ENCODE assay signal across 12 cellular contexts in genomic region chr1:18962121-18962721, GRCh38. TPM values are rescaled to one million over a fixed set of nuclear protein-coding genes. Genes with fewer than 3 reads are reported as not detected.
DNase-seq lines count a peak whose midpoint lies in the region; ATAC-seq and TF ChIP-seq lines count a peak whose summit lies in the region.
"Had no signal": no experiment of that assay in that cellular context is flagged by ENCODE, and none has a peak within 500 bp of the region (broad histone marks: within the 10 kb centered on the region; RNA-seq: fewer than 3 reads in every experiment).

No MANE protein-coding gene starts in this region.

- no peak for TF ChIP-seq CTCF in right atrium auricular region (IDR thresholded peaks at IDR 0.05)

- DNase-seq in left ventricle myocardium superior (peak; percentile 30), right atrium auricular region (ENCODE audit: low spot score) (no peak), fibroblast of gingiva (ENCODE audit: low read depth) (peak; percentile 18), neuronal stem cell (ENCODE audit: low spot score) (no peak), aorta (peak; percentile 47 to 59), LoVo (ENCODE audit: low spot score) (no peak), EL (no peak), COLO668 (lab: John Stamatoyannopoulos, UW; ENCODE audit: unreplicated experiment) (no peak)
- DNase-seq: DMS153, left cardiac atrium, NCI-H1105 treated with DMSO at 0.1 percent for 48 hours had no signal

- H3K23ac ChIP-seq in neuronal stem cell (ENCODE audit: low read depth, low read length, poor library complexity) = no peak overlapping the region

- no CpG with 5 or more reads among the region's 9 CpGs for WGBS in neuronal stem cell (ENCODE audit: extremely low coverage in 2 of 2, insufficient read length in 2 of 2, insufficient replicate concordance in 1 of 2), 2 donors
- WGBS in aorta, 2 donors = 63 to 70% methylated on average over 9 of the region's 9 CpGs

- H3K4me2 ChIP-seq in neuronal stem cell (ENCODE audit: insufficient read depth, low read length, poor library complexity, severe bottlenecking) = no peak overlapping the region

- H3K36me3 ChIP-seq in right atrium auricular region = no peaks in the 10 kb centered on the region
- no peaks in the 10 kb centered on the region for H3K36me3 ChIP-seq in neuronal stem cell (replicated peaks in 1 of 2; ENCODE audit: control insufficient read depth in 2 of 2, insufficient read depth in 2 of 2, low read length in 2 of 2)
- no peaks in the 10 kb centered on the region for H3K36me3 ChIP-seq in aorta (ENCODE audit: control insufficient read depth in 1 of 2, insufficient read depth in 2 of 2, low read length in 1 of 2)

- H2BK12ac ChIP-seq in neuronal stem cell (ENCODE audit: low read length) = no peak overlapping the region

- H3K4me1 ChIP-seq in right atrium auricular region (peaks cover 0 to 2% of the 10 kb centered on the region in 2 donors), neuronal stem cell (ENCODE audit: control insufficient read depth in 2 of 2, insufficient read depth in 1 of 2, low read depth in 1 of 2, low read length in 2 of 2) (peaks cover 16 to 18% of the 10 kb centered on the region in 2 donors), aorta (ENCODE audit: control insufficient read depth in 1 of 2, insufficient read depth in 2 of 2, low read length in 2 of 2) (no peaks in the 10 kb centered on the region)

- no peak overlapping the region for H4K91ac ChIP-seq in neuronal stem cell (ENCODE audit: low read depth, low read length, poor library complexity)

- no peaks in the 10 kb centered on the region for H3K9me3 ChIP-seq in right atrium auricular region
- H3K9me3 ChIP-seq in neuronal stem cell (replicated peaks in 1 of 2; ENCODE audit: control insufficient read depth in 2 of 2, insufficient read depth in 1 of 2, low read depth in 1 of 2, low read length in 2 of 2) = no peaks in the 10 kb centered on the region
- no peaks in the 10 kb centered on the region for H3K9me3 ChIP-seq in aorta (ENCODE audit: control insufficient read depth, low read length)

- H3K27ac ChIP-seq in right atrium auricular region = peak overlapping the region in 1 of 2 donors; percentile 25
- H3K27ac ChIP-seq in neuronal stem cell (replicated peaks; ENCODE audit: low read length) = no peak overlapping the region
- H3K27ac ChIP-seq in aorta (ENCODE audit: low read depth in 1 of 2, low read length in 2 of 2) = no peak overlapping the region

- no peak overlapping the region for H2AFZ ChIP-seq in neuronal stem cell (ENCODE audit: low read length)

- H3K4ac ChIP-seq in neuronal stem cell (ENCODE audit: low read length) = no peak overlapping the region

- no peak overlapping the region for H2BK5ac ChIP-seq in neuronal stem cell (ENCODE audit: low read length)

- no peak overlapping the region for H2BK15ac ChIP-seq in neuronal stem cell (ENCODE audit: low read length)

- no peaks in the 10 kb centered on the region for H3K79me1 ChIP-seq in neuronal stem cell (ENCODE audit: low read depth, low read length)

- H3K27me3 ChIP-seq in right atrium auricular region (no peaks in the 10 kb centered on the region), neuronal stem cell (ENCODE audit: control insufficient read depth in 3 of 3, insufficient read depth in 3 of 3, low read depth in 1 of 3, low read length in 3 of 3) (peaks cover 0 to 11% (median 5%) of the 10 kb centered on the region in 3 experiments), aorta (ENCODE audit: control insufficient read depth in 1 of 2, insufficient read depth in 2 of 2, low read length in 1 of 2) (no peaks in the 10 kb centered on the region)

- no peak overlapping the region for H2BK120ac ChIP-seq in neuronal stem cell (ENCODE audit: low read depth, low read length)

- intact Hi-C loops in left ventricle myocardium superior (cut with micrococcal nuclease) = no loop called here
- intact Hi-C loops in aorta (cut with DNase I) = loop anchor here in 1 of 2 donors (5.0 kb wide), 1 partner anchor 35 kb away; no protein-coding TSS in a partner anchor

- no peak overlapping the region for H2AK5ac ChIP-seq in neuronal stem cell (ENCODE audit: low read depth, low read length)

- no peak overlapping the region for H4K8ac ChIP-seq in neuronal stem cell (ENCODE audit: low read depth, low read length)

- H3K9ac ChIP-seq in neuronal stem cell (ENCODE audit: low read depth, low read length, poor library complexity) = no peak overlapping the region

- H3K14ac ChIP-seq in neuronal stem cell (ENCODE audit: low read length) = no peak overlapping the region

- peak; percentile 42 for ATAC-seq in left ventricle myocardium superior
- peak; percentile 47 for ATAC-seq in aorta (ENCODE audit: low FRiP score)
- ATAC-seq: GM12878 had no signal

- H3K18ac ChIP-seq in neuronal stem cell (ENCODE audit: low read length) = peak overlapping the region; percentile 39

- H3K4me3 ChIP-seq in right atrium auricular region (no peak overlapping the region), neuronal stem cell (ENCODE audit: low read length in 2 of 2) (no peak overlapping the region), aorta (ENCODE audit: low read length in 2 of 2) (no peak overlapping the region)
- H3K4me3 ChIP-seq: GM12878 had no signal

RNA-seq across cellular contexts. Expression of gene IFFO2, which starts 5.7 kb away (rescaled TPM):
- total RNA-seq in left ventricle myocardium superior (5.0 TPM), right atrium auricular region (10 to 100 TPM in 1 of 2 donors, 1 to 10 TPM in 1; 2.3 to 14.0 TPM), aorta (10 to 100 TPM; 21.5 to 34.7 TPM)
- 3.4 TPM for polyA plus RNA-seq in neuronal stem cell (2013, experiment 1 of 2)
- polyA plus RNA-seq in neuronal stem cell (2013, experiment 2 of 2) = 3.3 TPM
- 1 to 10 TPM; 3.9 to 5.4 TPM for polyA plus RNA-seq in aorta

RNA-seq across cellular contexts. Expression of gene ALDH4A1, which starts 59.9 kb away (rescaled TPM):
- total RNA-seq in left ventricle myocardium superior (27.3 TPM), right atrium auricular region (10 to 100 TPM; 22.6 to 27.3 TPM), aorta (10 to 100 TPM in 1 of 2 donors, 1 to 10 TPM in 1; 9.3 to 12.7 TPM)
- 11.9 TPM for polyA plus RNA-seq in neuronal stem cell (2013, experiment 1 of 2)
- polyA plus RNA-seq in neuronal stem cell (2013, experiment 2 of 2) = 11.5 TPM
- 1 to 10 TPM; 4.8 to 9.8 TPM for polyA plus RNA-seq in aorta

Comparison
In these comparisons a context has a peak if more than half of its experiments do, and no peak if none do; other contexts are left out.
1. DNase-seq: peak in left ventricle myocardium superior (single experiment), fibroblast of gingiva (single experiment) and aorta (2 of 2); none in right atrium auricular region (single experiment), neuronal stem cell (single experiment), LoVo (single experiment), EL (single experiment) and COLO668 (single experiment).